Comparison of ENCODE assay signal across 11 cellular contexts in the genomic region with DNA sequence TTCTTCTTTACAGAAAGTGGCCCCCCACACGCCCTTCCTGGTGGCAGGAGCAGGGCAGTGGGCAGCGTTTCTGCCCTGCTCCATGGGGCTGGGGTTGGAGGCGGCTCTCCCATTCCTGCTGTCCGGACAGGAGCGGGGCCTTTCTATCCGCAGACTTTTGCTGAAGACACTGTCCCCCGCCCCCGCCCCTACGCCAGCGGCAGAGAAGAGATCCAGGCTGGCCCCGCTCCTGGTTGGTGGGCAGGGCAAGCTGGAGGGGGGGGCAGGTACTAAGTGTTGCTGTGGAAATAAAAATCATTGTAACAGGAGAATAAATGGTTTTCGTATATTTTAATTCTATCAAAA.
DNase-seq lines count a peak whose midpoint lies in the region; ATAC-seq and TF ChIP-seq lines count a peak whose summit lies in the region.
"Had no signal": no experiment of that assay in that cellular context is flagged by ENCODE, and none has a peak within 500 bp of the region (broad histone marks: within the 10 kb centered on the region; RNA-seq: fewer than 3 reads in every experiment).

No MANE protein-coding gene starts in this region.

- H3K36me3 ChIP-seq in esophagus (ENCODE audit: control insufficient read depth in 2 of 2, insufficient read depth in 2 of 2, low read length in 1 of 2) (no peaks in the 10 kb centered on the region), upper lobe of left lung (no peaks in the 10 kb centered on the region)

- H3K4me1 Mint-ChIP-seq in activated T-cell treated with anti-CD3 and anti-CD28 coated beads, Interleukin-2, amount 50 U/mL, for 4 hours (ENCODE audit: low read depth), result peaks cover 6% of the 10 kb centered on the region
- peaks cover 4% of the 10 kb centered on the region in 2 donors for H3K4me1 Mint-ChIP-seq in natural killer cell

- TF ChIP-seq EP300 in upper lobe of left lung (IDR thresholded peaks at IDR 0.05), result no peak

- no peak for TF ChIP-seq CTCF in natural killer cell (IDR thresholded peaks at IDR 0.05)
- TF ChIP-seq CTCF in upper lobe of left lung (IDR thresholded peaks at IDR 0.05), result no peak

- H3K27ac ChIP-seq in esophagus (ENCODE audit: low read depth in 2 of 2, low read length in 1 of 2), result no peak overlapping the region
- H3K27ac ChIP-seq in upper lobe of left lung, result peak overlapping the region in 3 of 4 donors; percentile 72 to 88 (median 78)

- H3K4me3 ChIP-seq in esophagus (ENCODE audit: low read depth in 1 of 2, low read length in 2 of 2) (peak overlapping the region; percentile 32 to 41), upper lobe of left lung (peak overlapping the region in 3 of 4 donors; percentile 52 to 63 (median 62))

- intact Hi-C loops in natural killer cell (cut with micrococcal nuclease), result no loop called here

- peak overlapping the region; percentile 57 for H3K4me3 Mint-ChIP-seq in activated T-cell treated with anti-CD3 and anti-CD28 coated beads, Interleukin-2, amount 50 U/mL, for 4 hours
- H3K4me3 Mint-ChIP-seq in natural killer cell, result peak overlapping the region; percentile 93

- peaks cover 0 to 30% of the 10 kb centered on the region in 2 donors for H3K9me3 ChIP-seq in esophagus (ENCODE audit: control insufficient read depth in 2 of 2, insufficient read depth in 1 of 2, low read depth in 1 of 2, low read length in 1 of 2)
- peaks cover 0 to 4% (median 0%) of the 10 kb centered on the region in 4 donors for H3K9me3 ChIP-seq in upper lobe of left lung

- H3K27me3 Mint-ChIP-seq in activated T-cell treated with anti-CD3 and anti-CD28 coated beads, Interleukin-2, amount 50 U/mL, for 4 hours (ENCODE audit: low read depth), result peaks cover 14% of the 10 kb centered on the region
- H3K27me3 Mint-ChIP-seq in natural killer cell (ENCODE audit: low read depth in 2 of 2), result peaks cover 0 to 15% of the 10 kb centered on the region in 2 donors

- ATAC-seq in activated T-cell treated with anti-CD3 and anti-CD28 coated beads, Interleukin-2, amount 50 U/mL, for 4 hours, result no peak
- ATAC-seq in natural killer cell (peak in 1 of 3 donors; percentile 5), upper lobe of left lung (ENCODE audit: low FRiP score in 2 of 2) (peak in 1 of 2 donors; percentile 22), GM21360 (IDR thresholded peaks at IDR 0.05; ENCODE audit: unreplicated experiment) (no peak)
- ATAC-seq: HCT116 had no signal

- no peaks in the 10 kb centered on the region for H3K9me3 Mint-ChIP-seq in activated T-cell treated with anti-CD3 and anti-CD28 coated beads, Interleukin-2, amount 50 U/mL, for 4 hours
- H3K9me3 Mint-ChIP-seq in natural killer cell, result peaks cover 0 to 2% of the 10 kb centered on the region in 2 donors

- no peak for TF ChIP-seq POLR2A in upper lobe of left lung (IDR thresholded peaks at IDR 0.05)

- H3K4me1 ChIP-seq in esophagus (ENCODE audit: control insufficient read depth in 2 of 2, insufficient read depth in 2 of 2, low read length in 1 of 2) (no peaks in the 10 kb centered on the region), upper lobe of left lung (peaks cover 5 to 16% (median 7%) of the 10 kb centered on the region in 4 donors)

- WGBS in esophagus, 2 donors, result 22 to 36% methylated on average over 12 of the region's 12 CpGs
- WGBS in upper lobe of left lung, 2 donors, result 27 to 53% methylated on average over 11 to 12 of the region's 12 CpGs

- no peaks in the 10 kb centered on the region for H3K36me3 Mint-ChIP-seq in activated T-cell treated with anti-CD3 and anti-CD28 coated beads, Interleukin-2, amount 50 U/mL, for 4 hours (ENCODE audit: insufficient read depth)
- H3K36me3 Mint-ChIP-seq in natural killer cell, result no peaks in the 10 kb centered on the region

- no peak for DNase-seq in activated T-cell treated with anti-CD3 and anti-CD28 coated beads, Interleukin-2, amount 50 U/mL, for 4 hours
- no peak for DNase-seq in activated T-cell treated with anti-CD3 and anti-CD28 coated beads, Interleukin-2, amount 50 U/mL, for 1 hour
- DNase-seq in natural killer cell (no peak), upper lobe of left lung (no peak), COLO829 (ENCODE audit: low spot score) (no peak), GF-D8 (lab: John Stamatoyannopoulos, UW) (no peak)
- DNase-seq: cerebellar nuclear complex, NCI-H2171 treated with DMSO at 0.1 percent for 48 hours had no signal

- H3K27ac Mint-ChIP-seq in natural killer cell, result no peak overlapping the region

- H3K27me3 ChIP-seq in esophagus (ENCODE audit: control insufficient read depth in 1 of 2, insufficient read depth in 2 of 2, low read length in 2 of 2) (no peaks in the 10 kb centered on the region), upper lobe of left lung (no peaks in the 10 kb centered on the region)

Comparison
In these comparisons a context has a peak if more than half of its experiments do, and no peak if none do; other contexts are left out.
1. H3K27ac ChIP-seq: peak in upper lobe of left lung (3 of 4); none in esophagus (0 of 2).